1 cellular context compared by ENCODE assay signal in genomic region chr2:178882666-178883440, GRCh38.
TF ChIP-seq lines count a peak whose summit lies in the region.

No MANE protein-coding gene starts in this region.

TF ChIP-seq in WTC11, 78 proteins besides CTCF, POLR2A, EP300 and RAD21 (continued from another document):
- TF ChIP-seq GTF2I (CRISPR knock-in tag; conservative IDR thresholded peaks at IDR 0.05): no peak
